ENCODE assay signal across 16 cellular contexts in genomic region chr5:16082053-16082452, GRCh38.
"Had no signal": no experiment of that assay in that cellular context is flagged by ENCODE, and none has a peak within 500 bp of the region (broad histone marks: within the 10 kb centered on the region; RNA-seq: fewer than 3 reads in every experiment).

No MANE protein-coding gene starts in this region.

- ATAC-seq: T-cell had no signal

- DNase-seq: activated CD4-positive, alpha-beta T cell treated with anti-CD3 and anti-CD28 coated beads for 1 hour; activated CD4-positive, alpha-beta T cell treated with anti-CD3 and anti-CD28 coated beads, Interleukin-2, amount 50 U/mL, for 4 hours; activated naive CD4-positive, alpha-beta T cell treated with Interleukin-2 at 50 U/mL for 16 hours; activated T-cell treated with anti-CD3 and anti-CD28 coated beads for 4 hours; esophagus squamous epithelium; foreskin fibroblast; naive B cell; stimulated activated CD4-positive, alpha-beta T cell treated with anti-CD3 and anti-CD28 coated beads, Interleukin-12 subunit alpha, Interleukin-12 subunit beta, amount 100 ng/mL, for 4 hours; stimulated activated CD4-positive, alpha-beta T cell treated with anti-CD3 and anti-CD28 coated beads, Interleukin-2, amount 100 ng/mL, for 24 hours; stomach; T-cell; testis; upper lobe of left lung had no signal

- H3K27ac ChIP-seq: ascending aorta, esophagus squamous epithelium, parathyroid adenoma, stomach, testis, upper lobe of left lung, VCaP had no signal
